ENCODE assay signal across 19 cellular contexts in the genomic region with DNA sequence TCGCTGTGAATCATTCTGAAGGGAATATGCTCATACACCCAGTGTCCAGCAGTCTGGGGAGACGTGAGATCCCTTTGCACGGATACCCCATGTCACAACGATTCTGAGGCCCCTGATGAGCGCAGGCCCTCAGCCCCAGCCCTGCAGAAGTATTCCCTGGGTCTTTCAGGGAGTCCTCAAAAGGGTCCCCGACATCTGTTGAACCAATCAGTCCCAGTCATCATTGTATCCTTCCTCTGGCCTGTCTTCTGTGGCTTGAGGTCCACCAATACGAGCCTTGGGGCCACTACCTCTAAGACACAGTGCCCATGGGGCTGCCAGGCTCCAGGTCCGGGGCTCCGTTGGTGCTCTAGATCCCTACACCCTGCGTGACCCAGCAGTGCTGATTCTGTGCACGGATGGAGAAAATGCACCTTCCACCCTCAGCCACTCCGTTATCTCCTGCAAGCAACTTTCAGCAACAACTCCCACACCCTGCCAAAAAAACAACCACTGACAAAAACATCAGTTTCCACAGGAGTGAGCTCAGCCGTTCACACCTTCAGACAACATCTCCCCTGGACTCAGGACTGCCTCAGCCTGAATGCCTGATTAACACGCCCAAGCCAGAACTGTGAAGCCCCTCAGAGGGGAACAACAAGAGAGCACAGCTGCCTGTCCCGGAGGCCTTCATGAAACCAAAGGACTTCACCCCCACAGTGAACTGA. TPM values are rescaled to one million over a fixed set of nuclear protein-coding genes. Genes with fewer than 3 reads are reported as not detected.
DNase-seq lines count a peak whose midpoint lies in the region; ATAC-seq and TF ChIP-seq lines count a peak whose summit lies in the region.
"Had no signal": no experiment of that assay in that cellular context is flagged by ENCODE, and none has a peak within 500 bp of the region (broad histone marks: within the 10 kb centered on the region; RNA-seq: fewer than 3 reads in every experiment).

No MANE protein-coding gene starts in this region.

- no peak overlapping the region for H3K4me3 ChIP-seq in CD4-positive, alpha-beta memory T cell (ENCODE audit: low read length in 2 of 2)
- H3K4me3 ChIP-seq in H7 (ENCODE audit: insufficient read depth, low read depth, low read length) (no peak overlapping the region), prostate gland (no peak overlapping the region)
- H3K4me3 ChIP-seq: colonic mucosa, GM23248 had no signal

- 91% methylated on average over 15 of the region's 15 CpGs for WGBS in prostate gland

- POLR2A ChIA-PET in CD4-positive, alpha-beta memory T cell (lab: Charles Lee; ENCODE audit: partially characterized antibody), result interaction anchor here (2.1 to 10.4 kb wide), 2 partner anchors 11 to 47 kb away, joined by 5 to 269 read pairs; a partner anchor contains a TSS
- POLR2A ChIA-PET in naive thymus-derived CD8-positive, alpha-beta T cell (lab: Charles Lee), result interaction anchor here (10.6 kb wide), 1 partner anchor 46 kb away, joined by 303 read pairs; a partner anchor contains a TSS

- no peaks in the 10 kb centered on the region for H3K36me3 Mint-ChIP-seq in CD4-positive, alpha-beta memory T cell
- no peaks in the 10 kb centered on the region for H3K36me3 Mint-ChIP-seq in activated T-helper 17 cell treated with anti-CD3 and anti-CD28 coated beads, Interleukin-2, amount 50 U/mL, for 72 hours (ENCODE audit: low read depth)
- H3K36me3 Mint-ChIP-seq in naive thymus-derived CD8-positive, alpha-beta T cell, result no peaks in the 10 kb centered on the region

- H3K9me3 Mint-ChIP-seq in CD4-positive, alpha-beta memory T cell, result peaks cover 0 to under 1% (median 0%) of the 10 kb centered on the region in 8 donors
- H3K9me3 Mint-ChIP-seq in activated T-helper 17 cell treated with anti-CD3 and anti-CD28 coated beads, Interleukin-2, amount 50 U/mL, for 72 hours, result no peaks in the 10 kb centered on the region
- H3K9me3 Mint-ChIP-seq in naive thymus-derived CD8-positive, alpha-beta T cell, result peaks cover 0 to under 1% (median 0%) of the 10 kb centered on the region in 9 donors

- peaks cover 40% of the 10 kb centered on the region for H3K4me1 ChIP-seq in CD4-positive, alpha-beta memory T cell (ENCODE audit: insufficient read depth, low read length)
- H3K4me1 ChIP-seq in prostate gland (replicated peaks), result no peaks in the 10 kb centered on the region
- H3K4me1 ChIP-seq: BE2C, colonic mucosa had no signal

- intact Hi-C loops in CD4-positive, alpha-beta memory T cell (cut with micrococcal nuclease), result no loop called here
- intact Hi-C loops in prostate gland (cut with DNase I), result no loop called here

- TF ChIP-seq POLR2A in prostate gland (IDR thresholded peaks at IDR 0.05), result no peak

- CTCF ChIA-PET in CD4-positive, alpha-beta memory T cell (lab: Charles Lee; ENCODE audit: partially characterized antibody), result interaction anchor here (0.8 kb wide), 1 partner anchor 48 kb away, joined by 3 read pairs; no protein-coding TSS in a partner anchor

- no peaks in the 10 kb centered on the region for H3K9me3 ChIP-seq in CD4-positive, alpha-beta memory T cell (ENCODE audit: control insufficient read depth in 1 of 2, low read length in 2 of 2)
- no peaks in the 10 kb centered on the region for H3K9me3 ChIP-seq in prostate gland
- H3K9me3 ChIP-seq: BE2C, colonic mucosa had no signal

- ATAC-seq in activated T-helper 17 cell treated with anti-CD3 and anti-CD28 coated beads, Interleukin-2, amount 50 U/mL, for 72 hours (replicated peaks), result peak; percentile 81
- peak in 1 of 2 donors; percentile 13 for ATAC-seq in naive thymus-derived CD8-positive, alpha-beta T cell
- ATAC-seq: HepG2, sciatic nerve had no signal

- no peaks in the 10 kb centered on the region for H3K27me3 ChIP-seq in CD4-positive, alpha-beta memory T cell (ENCODE audit: insufficient read depth, low read length)
- H3K27me3 ChIP-seq in H7 (ENCODE audit: control insufficient read depth, insufficient read depth, low read length) (no peaks in the 10 kb centered on the region), prostate gland (replicated peaks; ENCODE audit: insufficient read depth) (no peaks in the 10 kb centered on the region)
- H3K27me3 ChIP-seq: BE2C, colonic mucosa had no signal

- peak overlapping the region; percentile 54 to 91 (median 90) for H3K27ac Mint-ChIP-seq in CD4-positive, alpha-beta memory T cell
- peak overlapping the region; percentile 83 for H3K27ac Mint-ChIP-seq in activated T-helper 17 cell treated with anti-CD3 and anti-CD28 coated beads, Interleukin-2, amount 50 U/mL, for 72 hours
- peak overlapping the region; percentile 60 to 92 (median 82) for H3K27ac Mint-ChIP-seq in naive thymus-derived CD8-positive, alpha-beta T cell

- H3K36me3 ChIP-seq in CD4-positive, alpha-beta memory T cell (ENCODE audit: insufficient read depth, low read length), result no peaks in the 10 kb centered on the region
- H3K36me3 ChIP-seq in H7 (replicated peaks; ENCODE audit: control insufficient read depth, insufficient read depth, low read length) (no peaks in the 10 kb centered on the region), prostate gland (no peaks in the 10 kb centered on the region)
- H3K36me3 ChIP-seq: BE2C, colonic mucosa had no signal

- no peak overlapping the region for H3K27ac ChIP-seq in CD4-positive, alpha-beta memory T cell (ENCODE audit: low read depth, low read length)
- H3K27ac ChIP-seq in prostate gland, result no peak overlapping the region
- H3K27ac ChIP-seq: colonic mucosa, GM23248, RWPE1 had no signal

- TF ChIP-seq CTCF in prostate gland (IDR thresholded peaks at IDR 0.05), result no peak

- DNase-seq in CD4-positive, alpha-beta memory T cell, result no peak
- DNase-seq in H7 (peak; percentile 5), prostate gland (ENCODE audit: low spot score) (no peak), NCI-H82 treated with DMSO at 0.1 percent for 48 hours (lab: John Stamatoyannopoulos, UW; ENCODE audit: unreplicated experiment) (no peak), SIG-M5 treated with dmso at 0.1 percent for 504 hours (lab: John Stamatoyannopoulos, UW; ENCODE audit: unreplicated experiment) (no peak)
- no peak for DNase-seq in naive thymus-derived CD8-positive, alpha-beta T cell
- DNase-seq: BE2C; colonic mucosa; foreskin melanocyte; GM23248; midbrain; NCI-H1930; NCI-H446; stimulated activated CD4-positive, alpha-beta T cell treated with anti-CD3 and anti-CD28 coated beads, Interleukin-4, amount 100 ng/mL, for 1 hour; SW 1271 had no signal

- no peaks in the 10 kb centered on the region for H3K27me3 Mint-ChIP-seq in CD4-positive, alpha-beta memory T cell
- no peaks in the 10 kb centered on the region for H3K27me3 Mint-ChIP-seq in activated T-helper 17 cell treated with anti-CD3 and anti-CD28 coated beads, Interleukin-2, amount 50 U/mL, for 72 hours
- H3K27me3 Mint-ChIP-seq in naive thymus-derived CD8-positive, alpha-beta T cell, result no peaks in the 10 kb centered on the region

- peaks cover 22 to 47% (median 33%) of the 10 kb centered on the region in 4 donors for H3K4me1 Mint-ChIP-seq in CD4-positive, alpha-beta memory T cell
- peaks cover 18% of the 10 kb centered on the region for H3K4me1 Mint-ChIP-seq in activated T-helper 17 cell treated with anti-CD3 and anti-CD28 coated beads, Interleukin-2, amount 50 U/mL, for 72 hours
- H3K4me1 Mint-ChIP-seq in naive thymus-derived CD8-positive, alpha-beta T cell, result peaks cover 20 to 57% (median 47%) of the 10 kb centered on the region in 4 donors

- H3K4me3 Mint-ChIP-seq in CD4-positive, alpha-beta memory T cell, result peak overlapping the region in 7 of 8 donors; percentile 39 to 84 (median 68)
- H3K4me3 Mint-ChIP-seq in activated T-helper 17 cell treated with anti-CD3 and anti-CD28 coated beads, Interleukin-2, amount 50 U/mL, for 72 hours, result peak overlapping the region; percentile 64
- peak overlapping the region in 9 of 10 donors; percentile 26 to 80 (median 46) for H3K4me3 Mint-ChIP-seq in naive thymus-derived CD8-positive, alpha-beta T cell

RNA-seq across cellular contexts. Expression of a gene that starts 46.9 kb away (rescaled TPM):
- 10 to 100 TPM; 42.8 to 45.9 TPM for total RNA-seq in CD4-positive, alpha-beta memory T cell
- polyA plus RNA-seq in CD4-positive, alpha-beta memory T cell, result 1 to 10 TPM; 3.3 to 4.4 TPM
- 5.5 and 7.1 TPM in 2 replicates for total RNA-seq in H7 (2014; rRNA removed; shearing (Covaris generic))
- total RNA-seq in activated T-helper 17 cell treated with anti-CD3 and anti-CD28 coated beads, Interleukin-2, amount 50 U/mL, for 72 hours, result 10 to 100 TPM; 31.1 to 48.7 TPM
- total RNA-seq in naive thymus-derived CD8-positive, alpha-beta T cell, result 10 to 100 TPM; 60.7 to 65.4 TPM
- 1 to 10 TPM; 3.5 to 4.4 (median 4.3) TPM for polyA plus RNA-seq in naive thymus-derived CD8-positive, alpha-beta T cell
- total RNA-seq in prostate gland, result 10 to 100 TPM in 1 of 2 donors, 1 to 10 TPM in 1; 9.6 to 26.5 TPM
